Comparison of ENCODE assay signal across 38 cellular contexts in genomic region chr1:232351335-232351734, GRCh38.
"Had no signal": no experiment of that assay in that cellular context is flagged by ENCODE, and none has a peak within 500 bp of the region (broad histone marks: within the 10 kb centered on the region; RNA-seq: fewer than 3 reads in every experiment).

No MANE protein-coding gene starts in this region.

- H3K36me3 ChIP-seq: adrenal gland, cardiac muscle cell had no signal

- FAIRE-seq: bronchial epithelial cell, TTC549 had no signal

- H3K4me1 ChIP-seq: adrenal gland had no signal

- H3K4me3 ChIP-seq: adrenal gland, cardiac muscle cell had no signal

- H3K27me3 Mint-ChIP-seq: activated B cell treated with CpG ODN at 0.5 μM for 24 hours; activated CD4-positive, alpha-beta memory T cell treated with anti-CD3 and anti-CD28 coated beads, Interleukin-2, amount 10 ng/mL, durations not matched to agents 7 days and 5 days; activated CD4-positive, alpha-beta T cell treated with anti-CD3 and anti-CD28 coated beads, Interleukin-2, amount 10 ng/mL, durations not matched to agents 24 days and 14 days; activated CD8-positive, alpha-beta memory T cell treated with anti-CD3 and anti-CD28 coated beads, Interleukin-2, amount 10 ng/mL, durations not matched to agents 7 days and 5 days had no signal

- DNase-seq: activated B cell treated with CpG ODN at 0.5 μM for 24 hours; activated CD4-positive, alpha-beta memory T cell treated with anti-CD3 and anti-CD28 coated beads, Interleukin-2, amount 10 ng/mL, durations not matched to agents 7 days and 5 days; activated CD4-positive, alpha-beta T cell treated with anti-CD3 and anti-CD28 coated beads for 4 hours; activated CD4-positive, alpha-beta T cell treated with anti-CD3 and anti-CD28 coated beads, Interleukin-2, amount 10 ng/mL, durations not matched to agents 24 days and 14 days; activated CD4-positive, alpha-beta T cell treated with anti-CD3 and anti-CD28 coated beads, Interleukin-2, amount 50 U/mL, for 1 hour; activated CD4-positive, alpha-beta T cell treated with anti-CD3 and anti-CD28 coated beads, Interleukin-2, amount 50 U/mL, for 48 hours; activated CD4-positive, CD25-positive, alpha-beta regulatory T cell treated with anti-CD3 and anti-CD28 coated beads, Interleukin-2, amount 50 U/mL, for 72 hours; activated CD8-positive, alpha-beta memory T cell treated with anti-CD3 and anti-CD28 coated beads for 24 hours; activated CD8-positive, alpha-beta memory T cell treated with anti-CD3 and anti-CD28 coated beads, Interleukin-2, amount 10 ng/mL, durations not matched to agents 7 days and 5 days; activated CD8-positive, alpha-beta memory T cell treated with anti-CD3 and anti-CD28 coated beads, Interleukin-2, amount 50 U/mL, for 48 hours; activated CD8-positive, alpha-beta T cell treated with anti-CD3 and anti-CD28 coated beads, Interleukin-2, amount 10 ng/mL, durations not matched to agents 7 days and 5 days; activated effector memory CD4-positive, alpha-beta T cell treated with Interleukin-2 at 50 U/mL for 16 hours; activated gamma-delta T cell; activated naive CD4-positive, alpha-beta T cell treated with anti-CD3 and anti-CD28 coated beads, Interleukin-2, amount 10 ng/mL, durations not matched to agents 7 days and 5 days; activated naive CD4-positive, alpha-beta T cell treated with Interleukin-2 at 50 U/mL for 16 hours; activated naive CD8-positive, alpha-beta T cell treated with anti-CD3 and anti-CD28 coated beads, Interleukin-2, amount 10 ng/mL, durations not matched to agents 7 days and 5 days; activated naive CD8-positive, alpha-beta T cell treated with anti-CD3 and anti-CD28 coated beads, Interleukin-2, amount 50 U/mL, for 24 hours; activated T-cell treated with anti-CD3 and anti-CD28 coated beads, Interleukin-2, amount 50 U/mL, for 24 hours; activated T-cell treated with anti-CD3 and anti-CD28 coated beads, Interleukin-2, amount 50 U/mL, for 48 hours; adrenal gland; amniotic stem cell; aorta; caudate nucleus; cerebellar nuclear complex; T-helper 1 cell; T-helper 2 cell; T-helper 9 cell had no signal

- H3K9me3 Mint-ChIP-seq: activated B cell treated with CpG ODN at 0.5 μM for 24 hours; activated CD4-positive, alpha-beta memory T cell treated with anti-CD3 and anti-CD28 coated beads, Interleukin-2, amount 10 ng/mL, durations not matched to agents 7 days and 5 days; activated CD4-positive, alpha-beta T cell treated with anti-CD3 and anti-CD28 coated beads, Interleukin-2, amount 10 ng/mL, durations not matched to agents 24 days and 14 days; activated naive CD4-positive, alpha-beta T cell treated with anti-CD3 and anti-CD28 coated beads, Interleukin-2, amount 10 ng/mL, durations not matched to agents 7 days and 5 days; activated naive CD4-positive, alpha-beta T cell treated with anti-CD3 and anti-CD28 coated beads, Interleukin-2, amount 50 U/mL, for 24 hours; activated naive CD8-positive, alpha-beta T cell treated with anti-CD3 and anti-CD28 coated beads, Interleukin-2, amount 50 U/mL, for 24 hours; activated T-cell treated with anti-CD3 and anti-CD28 coated beads, Interleukin-2, amount 50 U/mL, for 24 hours; activated T-helper 2 cell treated with anti-CD3 and anti-CD28 coated beads, Interferon-gamma antibody, Interleukin-2, Interleukin-4, amounts not matched to agents 10 μg/mL and 5 μg/mL and 100 μg/mL, durations not matched to agents 14 hours and 24 hours and 36 hours; central memory CD8-positive, alpha-beta T cell; T-helper 1 cell treated with Interleukin-12 subunit alpha and Interleukin-12 subunit beta and Interleukin-4 antibody, amounts not matched to agents 30 μg/mL and 1 μg/mL, for 36 hours had no signal

- H3K9me3 ChIP-seq: adrenal gland had no signal

- H3K4me3 Mint-ChIP-seq: activated B cell treated with CpG ODN at 0.5 μM for 24 hours; activated CD4-positive, alpha-beta memory T cell treated with anti-CD3 and anti-CD28 coated beads, Interleukin-2, amount 10 ng/mL, durations not matched to agents 7 days and 5 days; activated CD4-positive, alpha-beta T cell treated with anti-CD3 and anti-CD28 coated beads, Interleukin-2, amount 10 ng/mL, durations not matched to agents 24 days and 14 days; activated CD8-positive, alpha-beta memory T cell treated with anti-CD3 and anti-CD28 coated beads, Interleukin-2, amount 10 ng/mL, durations not matched to agents 7 days and 5 days; activated CD8-positive, alpha-beta T cell treated with anti-CD3 and anti-CD28 coated beads, Interleukin-2, amount 10 ng/mL, durations not matched to agents 7 days and 5 days; activated naive CD4-positive, alpha-beta T cell treated with anti-CD3 and anti-CD28 coated beads, Interleukin-2, amount 10 ng/mL, durations not matched to agents 7 days and 5 days; activated naive CD4-positive, alpha-beta T cell treated with anti-CD3 and anti-CD28 coated beads, Interleukin-2, amount 50 U/mL, for 24 hours; activated naive CD8-positive, alpha-beta T cell; activated naive CD8-positive, alpha-beta T cell treated with anti-CD3 and anti-CD28 coated beads, Interleukin-2, amount 10 ng/mL, durations not matched to agents 7 days and 5 days; activated naive CD8-positive, alpha-beta T cell treated with anti-CD3 and anti-CD28 coated beads, Interleukin-2, amount 50 U/mL, for 24 hours; activated T-cell treated with anti-CD3 and anti-CD28 coated beads, Interleukin-2, amount 50 U/mL, for 24 hours; brain; central memory CD8-positive, alpha-beta T cell; T-helper 1 cell treated with Interleukin-12 subunit alpha and Interleukin-12 subunit beta and Interleukin-4 antibody, amounts not matched to agents 30 μg/mL and 1 μg/mL, for 36 hours; T-helper 2 cell treated with Interferon-gamma antibody and Interleukin-4, amounts not matched to agents 5 μg/mL and 100 μg/mL, for 36 hours had no signal

- H3K27me3 ChIP-seq: adrenal gland, cardiac muscle cell had no signal

- H3K4me1 Mint-ChIP-seq: activated B cell treated with CpG ODN at 0.5 μM for 24 hours; activated CD4-positive, alpha-beta memory T cell treated with anti-CD3 and anti-CD28 coated beads, Interleukin-2, amount 10 ng/mL, durations not matched to agents 7 days and 5 days; activated CD4-positive, alpha-beta T cell treated with anti-CD3 and anti-CD28 coated beads, Interleukin-2, amount 10 ng/mL, durations not matched to agents 24 days and 14 days; activated CD8-positive, alpha-beta memory T cell treated with anti-CD3 and anti-CD28 coated beads, Interleukin-2, amount 10 ng/mL, durations not matched to agents 7 days and 5 days; activated naive CD4-positive, alpha-beta T cell treated with anti-CD3 and anti-CD28 coated beads, Interleukin-2, amount 10 ng/mL, durations not matched to agents 7 days and 5 days; activated naive CD4-positive, alpha-beta T cell treated with anti-CD3 and anti-CD28 coated beads, Interleukin-2, amount 50 U/mL, for 24 hours; activated naive CD8-positive, alpha-beta T cell treated with anti-CD3 and anti-CD28 coated beads, Interleukin-2, amount 10 ng/mL, durations not matched to agents 7 days and 5 days; activated naive CD8-positive, alpha-beta T cell treated with anti-CD3 and anti-CD28 coated beads, Interleukin-2, amount 50 U/mL, for 24 hours; brain; central memory CD8-positive, alpha-beta T cell had no signal

- H3K36me3 Mint-ChIP-seq: activated CD8-positive, alpha-beta memory T cell treated with anti-CD3 and anti-CD28 coated beads, Interleukin-2, amount 10 ng/mL, durations not matched to agents 7 days and 5 days; activated naive CD4-positive, alpha-beta T cell treated with anti-CD3 and anti-CD28 coated beads, Interleukin-2, amount 10 ng/mL, durations not matched to agents 7 days and 5 days; activated naive CD4-positive, alpha-beta T cell treated with anti-CD3 and anti-CD28 coated beads, Interleukin-2, amount 50 U/mL, for 24 hours; activated naive CD8-positive, alpha-beta T cell; activated naive CD8-positive, alpha-beta T cell treated with anti-CD3 and anti-CD28 coated beads, Interleukin-2, amount 10 ng/mL, durations not matched to agents 7 days and 5 days; brain had no signal

- ATAC-seq: activated CD8-positive, alpha-beta memory T cell treated with anti-CD3 and anti-CD28 coated beads, Interleukin-2, amount 10 ng/mL, durations not matched to agents 7 days and 5 days; activated CD8-positive, alpha-beta T cell treated with anti-CD3 and anti-CD28 coated beads, Interleukin-2, amount 10 ng/mL, durations not matched to agents 7 days and 5 days; activated naive CD8-positive, alpha-beta T cell treated with anti-CD3 and anti-CD28 coated beads, Interleukin-2, amount 50 U/mL, for 24 hours had no signal

- H3K27ac ChIP-seq: adrenal gland, VCaP had no signal

- H3K27ac Mint-ChIP-seq: activated B cell treated with CpG ODN at 0.5 μM for 24 hours; activated CD4-positive, alpha-beta memory T cell treated with anti-CD3 and anti-CD28 coated beads, Interleukin-2, amount 10 ng/mL, durations not matched to agents 7 days and 5 days; activated CD4-positive, alpha-beta T cell treated with anti-CD3 and anti-CD28 coated beads, Interleukin-2, amount 10 ng/mL, durations not matched to agents 24 days and 14 days; activated CD8-positive, alpha-beta memory T cell treated with anti-CD3 and anti-CD28 coated beads, Interleukin-2, amount 10 ng/mL, durations not matched to agents 7 days and 5 days; activated CD8-positive, alpha-beta T cell treated with anti-CD3 and anti-CD28 coated beads, Interleukin-2, amount 10 ng/mL, durations not matched to agents 7 days and 5 days; activated naive CD4-positive, alpha-beta T cell treated with anti-CD3 and anti-CD28 coated beads, Interleukin-2, amount 10 ng/mL, durations not matched to agents 7 days and 5 days; activated naive CD4-positive, alpha-beta T cell treated with anti-CD3 and anti-CD28 coated beads, Interleukin-2, amount 50 U/mL, for 24 hours; activated naive CD8-positive, alpha-beta T cell; activated naive CD8-positive, alpha-beta T cell treated with anti-CD3 and anti-CD28 coated beads, Interleukin-2, amount 10 ng/mL, durations not matched to agents 7 days and 5 days; activated naive CD8-positive, alpha-beta T cell treated with anti-CD3 and anti-CD28 coated beads, Interleukin-2, amount 50 U/mL, for 24 hours; activated T-cell treated with anti-CD3 and anti-CD28 coated beads, Interleukin-2, amount 50 U/mL, for 24 hours; activated T-helper 2 cell treated with anti-CD3 and anti-CD28 coated beads, Interferon-gamma antibody, Interleukin-2, Interleukin-4, amounts not matched to agents 10 μg/mL and 5 μg/mL and 100 μg/mL, durations not matched to agents 14 hours and 24 hours and 36 hours; brain; T-helper 1 cell treated with Interleukin-12 subunit alpha and Interleukin-12 subunit beta and Interleukin-4 antibody, amounts not matched to agents 30 μg/mL and 1 μg/mL, for 36 hours; T-helper 2 cell treated with Interferon-gamma antibody and Interleukin-4, amounts not matched to agents 5 μg/mL and 100 μg/mL, for 36 hours had no signal
